In the genomic region with DNA sequence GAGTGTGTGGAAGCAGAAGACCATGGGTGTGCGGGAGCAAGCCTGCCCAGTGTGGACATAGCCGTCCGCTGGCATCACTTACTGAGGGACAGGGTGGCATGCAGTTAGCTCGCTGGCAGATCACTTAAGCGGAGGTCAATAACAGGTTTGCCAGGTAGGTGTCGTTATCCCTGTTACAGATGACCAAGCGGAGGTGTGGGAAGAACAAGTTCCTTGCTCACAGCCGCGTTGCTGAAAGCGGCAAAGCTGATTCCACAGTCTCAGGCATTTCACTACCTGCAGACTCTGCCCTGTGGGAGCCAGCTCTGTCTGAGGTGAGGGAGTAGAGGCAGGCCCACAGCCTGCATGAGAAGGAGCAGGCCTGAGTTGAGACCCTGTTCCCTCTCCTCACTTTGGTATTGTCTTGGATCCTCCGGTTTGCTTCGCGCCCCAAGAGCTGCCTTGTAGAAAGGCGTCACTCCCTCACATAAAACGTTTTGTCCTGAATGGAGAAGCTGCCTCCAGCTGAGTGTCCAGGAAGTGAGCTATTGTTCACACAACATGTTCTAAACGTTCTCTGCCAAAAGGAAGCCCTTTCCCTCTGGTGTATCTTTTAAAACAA, we compare ENCODE assay signal across 3 cellular contexts.
A peak's percentile ranks its signal among the peaks of the same experiment; 100 is the strongest.
TF ChIP-seq lines count a peak whose summit lies in the region.

No MANE protein-coding gene starts in this region.

TF ChIP-seq in liver, 16 proteins besides CTCF, POLR2A, EP300 and RAD21:
- TF ChIP-seq, protein P1, sequence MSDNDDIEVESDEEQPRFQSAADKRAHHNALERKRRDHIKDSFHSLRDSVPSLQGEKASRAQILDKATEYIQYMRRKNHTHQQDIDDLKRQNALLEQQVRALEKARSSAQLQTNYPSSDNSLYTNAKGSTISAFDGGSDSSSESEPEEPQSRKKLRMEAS (IDR thresholded peaks at IDR 0.05) = no peak
- TF ChIP-seq GABPA (IDR thresholded peaks at IDR 0.05 in 1 of 2, conservative IDR thresholded peaks at IDR 0.05 in 1 of 2) = no peak
- TF ChIP-seq FOXA1 (IDR thresholded peaks at IDR 0.05) = peak; percentile 15
- TF ChIP-seq TAF1 (conservative IDR thresholded peaks at IDR 0.05) = no peak
- TF ChIP-seq JUND (IDR thresholded peaks at IDR 0.05) = no peak
- TF ChIP-seq, protein P2, sequence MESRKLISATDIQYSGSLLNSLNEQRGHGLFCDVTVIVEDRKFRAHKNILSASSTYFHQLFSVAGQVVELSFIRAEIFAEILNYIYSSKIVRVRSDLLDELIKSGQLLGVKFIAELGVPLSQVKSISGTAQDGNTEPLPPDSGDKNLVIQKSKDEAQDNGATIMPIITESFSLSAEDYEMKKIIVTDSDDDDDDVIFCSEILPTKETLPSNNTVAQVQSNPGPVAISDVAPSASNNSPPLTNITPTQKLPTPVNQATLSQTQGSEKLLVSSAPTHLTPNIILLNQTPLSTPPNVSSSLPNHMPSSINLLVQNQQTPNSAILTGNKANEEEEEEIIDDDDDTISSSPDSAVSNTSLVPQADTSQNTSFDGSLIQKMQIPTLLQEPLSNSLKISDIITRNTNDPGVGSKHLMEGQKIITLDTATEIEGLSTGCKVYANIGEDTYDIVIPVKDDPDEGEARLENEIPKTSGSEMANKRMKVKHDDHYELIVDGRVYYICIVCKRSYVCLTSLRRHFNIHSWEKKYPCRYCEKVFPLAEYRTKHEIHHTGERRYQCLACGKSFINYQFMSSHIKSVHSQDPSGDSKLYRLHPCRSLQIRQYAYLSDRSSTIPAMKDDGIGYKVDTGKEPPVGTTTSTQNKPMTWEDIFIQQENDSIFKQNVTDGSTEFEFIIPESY (IDR thresholded peaks at IDR 0.05) = no peak
- no peak for TF ChIP-seq NR2F2 (IDR thresholded peaks at IDR 0.05)
- no peak for TF ChIP-seq EGR1 (IDR thresholded peaks at IDR 0.05; ENCODE audit: low read depth in 2 of 2)
- TF ChIP-seq FOXA2 (IDR thresholded peaks at IDR 0.05) = peak; percentile 3
- no peak for TF ChIP-seq YY1 (IDR thresholded peaks at IDR 0.05)
- TF ChIP-seq, protein P3, sequence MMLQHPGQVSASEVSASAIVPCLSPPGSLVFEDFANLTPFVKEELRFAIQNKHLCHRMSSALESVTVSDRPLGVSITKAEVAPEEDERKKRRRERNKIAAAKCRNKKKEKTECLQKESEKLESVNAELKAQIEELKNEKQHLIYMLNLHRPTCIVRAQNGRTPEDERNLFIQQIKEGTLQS (IDR thresholded peaks at IDR 0.05) = no peak
- no peak for TF ChIP-seq HNF4G (IDR thresholded peaks at IDR 0.05)
- peak; percentile 29 for TF ChIP-seq SP1 (IDR thresholded peaks at IDR 0.05)
- TF ChIP-seq, protein P4, sequence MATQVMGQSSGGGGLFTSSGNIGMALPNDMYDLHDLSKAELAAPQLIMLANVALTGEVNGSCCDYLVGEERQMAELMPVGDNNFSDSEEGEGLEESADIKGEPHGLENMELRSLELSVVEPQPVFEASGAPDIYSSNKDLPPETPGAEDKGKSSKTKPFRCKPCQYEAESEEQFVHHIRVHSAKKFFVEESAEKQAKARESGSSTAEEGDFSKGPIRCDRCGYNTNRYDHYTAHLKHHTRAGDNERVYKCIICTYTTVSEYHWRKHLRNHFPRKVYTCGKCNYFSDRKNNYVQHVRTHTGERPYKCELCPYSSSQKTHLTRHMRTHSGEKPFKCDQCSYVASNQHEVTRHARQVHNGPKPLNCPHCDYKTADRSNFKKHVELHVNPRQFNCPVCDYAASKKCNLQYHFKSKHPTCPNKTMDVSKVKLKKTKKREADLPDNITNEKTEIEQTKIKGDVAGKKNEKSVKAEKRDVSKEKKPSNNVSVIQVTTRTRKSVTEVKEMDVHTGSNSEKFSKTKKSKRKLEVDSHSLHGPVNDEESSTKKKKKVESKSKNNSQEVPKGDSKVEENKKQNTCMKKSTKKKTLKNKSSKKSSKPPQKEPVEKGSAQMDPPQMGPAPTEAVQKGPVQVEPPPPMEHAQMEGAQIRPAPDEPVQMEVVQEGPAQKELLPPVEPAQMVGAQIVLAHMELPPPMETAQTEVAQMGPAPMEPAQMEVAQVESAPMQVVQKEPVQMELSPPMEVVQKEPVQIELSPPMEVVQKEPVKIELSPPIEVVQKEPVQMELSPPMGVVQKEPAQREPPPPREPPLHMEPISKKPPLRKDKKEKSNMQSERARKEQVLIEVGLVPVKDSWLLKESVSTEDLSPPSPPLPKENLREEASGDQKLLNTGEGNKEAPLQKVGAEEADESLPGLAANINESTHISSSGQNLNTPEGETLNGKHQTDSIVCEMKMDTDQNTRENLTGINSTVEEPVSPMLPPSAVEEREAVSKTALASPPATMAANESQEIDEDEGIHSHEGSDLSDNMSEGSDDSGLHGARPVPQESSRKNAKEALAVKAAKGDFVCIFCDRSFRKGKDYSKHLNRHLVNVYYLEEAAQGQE (IDR thresholded peaks at IDR 0.05) = no peak
- no peak for TF ChIP-seq HNF4A (conservative IDR thresholded peaks at IDR 0.05)
- no peak for TF ChIP-seq RXRA (IDR thresholded peaks at IDR 0.05)

TF ChIP-seq in HepG2, 621 proteins besides CTCF, POLR2A, EP300 and RAD21:
- TF ChIP-seq FOXK1 (CRISPR knock-in tag; IDR thresholded peaks at IDR 0.05; ENCODE audit: borderline replicate concordance, low read depth) (no peak), ZNF292 (CRISPR knock-in tag; IDR thresholded peaks at IDR 0.05; ENCODE audit: borderline replicate concordance, low read depth) (no peak), REPIN1 (CRISPR knock-in tag; IDR thresholded peaks at IDR 0.05; ENCODE audit: borderline replicate concordance, low read depth) (no peak), HNRNPUL1 (IDR thresholded peaks at IDR 0.05; ENCODE audit: low read depth, low read length) (no peak), TMF1 (CRISPR knock-in tag; IDR thresholded peaks at IDR 0.05; ENCODE audit: low read depth) (no peak), XBP1 (CRISPR knock-in tag; IDR thresholded peaks at IDR 0.05) (no peak)
TF ChIP-seq in HepG2: peak in this region for 0.

TF ChIP-seq in SK-N-SH, 30 proteins besides CTCF, POLR2A, EP300 and RAD21:
- TF ChIP-seq JUND (IDR thresholded peaks at IDR 0.05) (no peak), FOXJ3 (CRISPR knock-in tag; IDR thresholded peaks at IDR 0.05) (no peak), SIN3A (IDR thresholded peaks at IDR 0.05; ENCODE audit: borderline replicate concordance, low read depth, low read length) (no peak), RFX5 (IDR thresholded peaks at IDR 0.05; ENCODE audit: low read length) (no peak), NRF1 (IDR thresholded peaks at IDR 0.05; ENCODE audit: low read depth, low read length) (no peak), TCF12 (IDR thresholded peaks at IDR 0.05) (no peak), TAF1 (IDR thresholded peaks at IDR 0.05; ENCODE audit: borderline replicate concordance, low read depth, low read length) (no peak), MEF2A (IDR thresholded peaks at IDR 0.05; ENCODE audit: borderline replicate concordance, low read depth) (no peak), NFIC (IDR thresholded peaks at IDR 0.05; ENCODE audit: borderline replicate concordance) (no peak), RXRA (IDR thresholded peaks at IDR 0.05; ENCODE audit: borderline replicate concordance, low read depth) (no peak), TEAD4 (IDR thresholded peaks at IDR 0.05; ENCODE audit: borderline replicate concordance, insufficient read depth) (no peak), SMC3 (IDR thresholded peaks at IDR 0.05; ENCODE audit: low read depth, low read length) (no peak), FOSL2 (IDR thresholded peaks at IDR 0.05; ENCODE audit: borderline replicate concordance, low read depth) (no peak), ELF1 (IDR thresholded peaks at IDR 0.05) (no peak), CHD2 (IDR thresholded peaks at IDR 0.05; ENCODE audit: low read length, partially characterized antibody) (no peak), YY1 (IDR thresholded peaks at IDR 0.05; ENCODE audit: low read depth) (no peak)
- TF ChIP-seq, protein P4 (IDR thresholded peaks at IDR 0.05; ENCODE audit: low read depth, low read length) = no peak
- TF ChIP-seq, protein P1 (IDR thresholded peaks at IDR 0.05; ENCODE audit: low read depth) = no peak
- TF ChIP-seq, protein P5, sequence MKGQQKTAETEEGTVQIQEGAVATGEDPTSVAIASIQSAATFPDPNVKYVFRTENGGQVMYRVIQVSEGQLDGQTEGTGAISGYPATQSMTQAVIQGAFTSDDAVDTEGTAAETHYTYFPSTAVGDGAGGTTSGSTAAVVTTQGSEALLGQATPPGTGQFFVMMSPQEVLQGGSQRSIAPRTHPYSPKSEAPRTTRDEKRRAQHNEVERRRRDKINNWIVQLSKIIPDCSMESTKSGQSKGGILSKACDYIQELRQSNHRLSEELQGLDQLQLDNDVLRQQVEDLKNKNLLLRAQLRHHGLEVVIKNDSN (IDR thresholded peaks at IDR 0.05; ENCODE audit: borderline replicate concordance, low read depth) = no peak
- TF ChIP-seq, protein P6, sequence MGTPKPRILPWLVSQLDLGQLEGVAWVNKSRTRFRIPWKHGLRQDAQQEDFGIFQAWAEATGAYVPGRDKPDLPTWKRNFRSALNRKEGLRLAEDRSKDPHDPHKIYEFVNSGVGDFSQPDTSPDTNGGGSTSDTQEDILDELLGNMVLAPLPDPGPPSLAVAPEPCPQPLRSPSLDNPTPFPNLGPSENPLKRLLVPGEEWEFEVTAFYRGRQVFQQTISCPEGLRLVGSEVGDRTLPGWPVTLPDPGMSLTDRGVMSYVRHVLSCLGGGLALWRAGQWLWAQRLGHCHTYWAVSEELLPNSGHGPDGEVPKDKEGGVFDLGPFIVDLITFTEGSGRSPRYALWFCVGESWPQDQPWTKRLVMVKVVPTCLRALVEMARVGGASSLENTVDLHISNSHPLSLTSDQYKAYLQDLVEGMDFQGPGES (IDR thresholded peaks at IDR 0.05; ENCODE audit: low read depth, low read length) = no peak
